26 cellular contexts compared by ENCODE assay signal in genomic region chr5:78224358-78224757, GRCh38.
"Had no signal": no experiment of that assay in that cellular context is flagged by ENCODE, and none has a peak within 500 bp of the region (broad histone marks: within the 10 kb centered on the region; RNA-seq: fewer than 3 reads in every experiment).

No MANE protein-coding gene starts in this region.

- H3K9ac ChIP-seq: neural progenitor cell, parathyroid adenoma had no signal

- H3K27ac ChIP-seq: neural progenitor cell, parathyroid adenoma, psoas muscle, right lobe of liver, sigmoid colon, suprapubic skin, tibial artery, transverse colon, upper lobe of right lung, uterus had no signal

- H3K9me3 ChIP-seq: right lobe of liver, testis, tibial artery, upper lobe of right lung, uterus had no signal

- H3K4me2 ChIP-seq: neural progenitor cell had no signal

- H3K27me3 ChIP-seq: neural progenitor cell, right lobe of liver, sigmoid colon, suprapubic skin, testis, tibial artery, transverse colon, upper lobe of right lung, uterus had no signal

- H3K4me3 ChIP-seq: neural progenitor cell, psoas muscle, right lobe of liver, sigmoid colon, suprapubic skin, testis, tibial artery, transverse colon, upper lobe of right lung, uterus had no signal

- DNase-seq: naive thymus-derived CD4-positive, alpha-beta T cell; natural killer cell; posterior cingulate gyrus; psoas muscle; right cardiac atrium; right lobe of liver; sigmoid colon; small intestine; stimulated activated CD4-positive, alpha-beta T cell treated with anti-CD3 and anti-CD28 coated beads, Interleukin-15, amount 100 ng/mL, for 24 hours; stimulated activated CD4-positive, alpha-beta T cell treated with anti-CD3 and anti-CD28 coated beads, Interleukin-2, amount 100 ng/mL, for 24 hours; stimulated activated CD4-positive, alpha-beta T cell treated with anti-CD3 and anti-CD28 coated beads, Interleukin-2, amount 100 ng/mL, for 48 hours; stimulated activated CD4-positive, alpha-beta T cell treated with anti-CD3 and anti-CD28 coated beads, Interleukin-4, amount 100 ng/mL, for 4 hours; stimulated activated CD8-positive, alpha-beta memory T cell treated with anti-CD3 and anti-CD28 coated beads, Interleukin-4, amount 100 ng/mL, for 48 hours; stimulated activated naive CD4-positive, alpha-beta T cell; stimulated activated naive CD8-positive, alpha-beta T cell treated with anti-CD3 and anti-CD28 coated beads, Interleukin-15, amount 100 ng/mL, for 72 hours; stimulated activated naive CD8-positive, alpha-beta T cell treated with anti-CD3 and anti-CD28 coated beads, Interleukin-15, Interleukin-2, amounts not matched to agents 100 U/mL and 50 U/mL, for 24 hours; substantia nigra; testis; tibial artery; transverse colon; upper lobe of right lung; uterus had no signal

- H3K36me3 ChIP-seq: uterus had no signal

- H3K4me1 ChIP-seq: neural progenitor cell, parathyroid adenoma, psoas muscle, right lobe of liver, sigmoid colon, suprapubic skin, tibial artery, transverse colon, upper lobe of right lung, uterus had no signal

- H2AFZ ChIP-seq: neural progenitor cell, parathyroid adenoma had no signal

- ATAC-seq: naive thymus-derived CD4-positive, alpha-beta T cell; natural killer cell; psoas muscle; right cardiac atrium; right lobe of liver; stimulated activated memory B cell treated with anti-CD40 and anti-IgM and Interleukin-4, amounts not matched to agents 10 μg/mL and 1 μg/mL and 100 μg/mL, for 72 hours; stimulated activated naive CD8-positive, alpha-beta T cell treated with anti-CD3 and anti-CD28 coated beads, Interleukin-15, amount 100 ng/mL, for 72 hours; stimulated activated naive CD8-positive, alpha-beta T cell treated with anti-CD3 and anti-CD28 coated beads, Interleukin-15, Interleukin-2, amounts not matched to agents 100 U/mL and 50 U/mL, for 24 hours; upper lobe of right lung had no signal

- H3K79me2 ChIP-seq: parathyroid adenoma had no signal
